ENCODE assay signal across 8 cellular contexts in genomic region chr11:63639195-63639832, GRCh38. TPM values are rescaled to one million over a fixed set of nuclear protein-coding genes. Genes with fewer than 3 reads are reported as not detected.
DNase-seq lines count a peak whose midpoint lies in the region; ATAC-seq, FAIRE-seq and TF ChIP-seq lines count a peak whose summit lies in the region.

No MANE protein-coding gene starts in this region.

- TF ChIP-seq EP300 in HepG2 (IDR thresholded peaks at IDR 0.05; ENCODE audit: low read depth in 2 of 2, low read length in 2 of 2) (no peak), HepG2 (CRISPR knock-in tag; IDR thresholded peaks at IDR 0.05; ENCODE audit: borderline replicate concordance) (no peak)

- no peak for FAIRE-seq in HepG2 (lab: Jason Lieb, UNC)

- BruUV-seq in HCT116 (replicated peaks; lab: Mats Ljungman, UMichigan) (no TSS peak), HepG2 (replicated peaks; lab: Mats Ljungman, UMichigan) (no TSS peak)

- H3K27ac ChIP-seq in HCT116 (ENCODE audit: low read depth, low read length) (no peak overlapping the region), HepG2 (ENCODE audit: extremely low read length, insufficient read depth, low read length) (no peak overlapping the region)
- no peak overlapping the region for H3K27ac ChIP-seq in effector memory CD4-positive, alpha-beta T cell (ENCODE audit: insufficient read depth, low read length, poor library complexity, severe bottlenecking)

- TF ChIP-seq POLR2A in HCT116 (IDR thresholded peaks at IDR 0.05; ENCODE audit: borderline replicate concordance, extremely low read depth, insufficient read depth, insufficient read length) (no peak), HepG2 (IDR thresholded peaks at IDR 0.05; ENCODE audit: insufficient read depth in 1 of 2, low read depth in 2 of 2, low read length in 2 of 2) (no peak)

- no peak overlapping the region for H3K4me3 ChIP-seq in AG10803 (ENCODE audit: low read length)
- no peak overlapping the region for H3K4me3 ChIP-seq in HCT116 (replicated peaks in 1 of 2; ENCODE audit: low read depth in 1 of 2, low read length in 2 of 2)
- no peak overlapping the region for H3K4me3 ChIP-seq in HepG2 (replicated peaks in 1 of 3; ENCODE audit: insufficient read depth in 1 of 3, low read depth in 2 of 3, low read length in 3 of 3)
- no peak overlapping the region for H3K4me3 ChIP-seq in effector memory CD4-positive, alpha-beta T cell (ENCODE audit: insufficient read depth, low read depth, low read length, poor library complexity, severe bottlenecking)

- TF ChIP-seq CTCF in AG10803 (conservative IDR thresholded peaks at IDR 0.05; ENCODE audit: low read length) (peak; percentile 52), HCT116 (IDR thresholded peaks at IDR 0.05 in 2 of 3, conservative IDR thresholded peaks at IDR 0.05 in 1 of 3; ENCODE audit: borderline replicate concordance in 1 of 3, insufficient read depth in 1 of 3, low read depth in 2 of 3, low read length in 2 of 3) (peak; percentile 5 to 54 (median 33); a peak in 3 of 6 replicates), HepG2 (CRISPR knock-in tag; IDR thresholded peaks at IDR 0.05) (peak; percentile 16; the same call in 1 of the 2 replicates)

- WGBS in HepG2 (ENCODE audit: low lambda C conversion rate) = 25% methylated on average over 4 of the region's 4 CpGs

- H3K9ac ChIP-seq in HCT116 (ENCODE audit: low read length) = no peak overlapping the region
- no peak overlapping the region for H3K9ac ChIP-seq in HepG2 (ENCODE audit: insufficient read depth, low read depth, low read length)

- H4K20me1 ChIP-seq in HCT116 (ENCODE audit: insufficient read depth) (no peaks in the 10 kb centered on the region), HepG2 (ENCODE audit: insufficient read depth, low read length) (no peaks in the 10 kb centered on the region; the same call in 1 of the 2 replicates)

- peaks cover 8 to 17% of the 10 kb centered on the region in 2 experiments; a peak in 1 of 4 replicates for H3K36me3 ChIP-seq in HCT116 (ENCODE audit: control insufficient read depth in 1 of 2, insufficient read depth in 2 of 2, low read length in 2 of 2)
- H3K36me3 ChIP-seq in HepG2 (replicated peaks in 1 of 2; ENCODE audit: control insufficient read depth in 1 of 2, insufficient read depth in 2 of 2, low read length in 2 of 2) = no peaks in the 10 kb centered on the region
- H3K36me3 ChIP-seq in effector memory CD4-positive, alpha-beta T cell (ENCODE audit: control insufficient read depth, insufficient read depth, low read length) = peaks cover 28% of the 10 kb centered on the region

- no peaks in the 10 kb centered on the region for H3K79me2 ChIP-seq in HCT116 (ENCODE audit: insufficient read depth, low read length)
- no peaks in the 10 kb centered on the region for H3K79me2 ChIP-seq in HepG2 (ENCODE audit: insufficient read depth, low read length)

- RAD21 ChIA-PET in HCT116 (lab: Charles Lee; ENCODE audit: low non-redundant PET in 1 of 2, low total read pairs in 2 of 2, uncharacterized antibody in 2 of 2, unreplicated experiment in 2 of 2) = no interaction called here

- in situ Hi-C loops in HepG2 (cut with HindIII; ENCODE audit: extremely low pct_ligation_motif_present, low pct_unique_long_range_greater_than_20kb) = loop anchor here (5.0 kb wide), 1 partner anchor 162 kb away; no protein-coding TSS in a partner anchor

- H2AFZ ChIP-seq in HCT116 (ENCODE audit: low read depth, low read length, poor library complexity, severe bottlenecking) (no peak overlapping the region), HepG2 (ENCODE audit: low read length) (no peak overlapping the region)

- CTCF ChIA-PET in HCT116 (lab: Charles Lee) = interaction anchor here (0.8 to 2.4 kb wide), 11 partner anchors 10 to 160 kb away, joined by 3 to 12 read pairs (median 4); partner anchors contain the start of gene RTN3
- CTCF ChIA-PET in HepG2 (lab: Yijun Ruan, JAX; ENCODE audit: low intra/inter-chr PET ratio, low total read pairs) = interaction anchor here (1.2 kb wide), 1 partner anchor 46 kb away, joined by 3 read pairs; no protein-coding TSS in a partner anchor

- DNase-seq in AG10803 (ENCODE audit: low read depth) (peak; percentile 64), HCT116 (ENCODE audit: low read depth, low spot score) (no peak), amniotic epithelial cell (ENCODE audit: low read depth) (peak; percentile 33), HepG2 (ENCODE audit: low spot score) (no peak), NCI-H345 treated with DMSO at 0.1 percent for 48 hours (lab: John Stamatoyannopoulos, UW; ENCODE audit: unreplicated experiment) (no peak), C1 segment of cervical spinal cord (lab: John Stamatoyannopoulos, UW) (no peak)
- no peak for DNase-seq in effector memory CD4-positive, alpha-beta T cell

- intact Hi-C loops in HCT116 (cut with micrococcal nuclease) (loop anchor here (2.0 to 10.0 kb wide), 3 partner anchors 99 to 512 kb away; no protein-coding TSS in a partner anchor), HepG2 (cut with micrococcal nuclease; ENCODE audit: unreplicated experiment) (loop anchor here (5.0 kb wide), 1 partner anchor 732 kb away; no protein-coding TSS in a partner anchor)

- H3K27me3 ChIP-seq in HCT116 (ENCODE audit: insufficient read depth, low read length) (no peaks in the 10 kb centered on the region), HepG2 (ENCODE audit: control insufficient read depth in 1 of 2, insufficient read depth in 2 of 2, low read length in 2 of 2) (no peaks in the 10 kb centered on the region)
- H3K27me3 ChIP-seq in effector memory CD4-positive, alpha-beta T cell (replicated peaks; ENCODE audit: control insufficient read depth, insufficient read depth, low read length, poor library complexity, severe bottlenecking) = no peaks in the 10 kb centered on the region

- ATAC-seq in HCT116 = no peak
- no peak for ATAC-seq in HepG2
- ATAC-seq in HG03378 (IDR thresholded peaks at IDR 0.05; ENCODE audit: unreplicated experiment) = no peak

- no peaks in the 10 kb centered on the region for H3K9me2 ChIP-seq in HCT116 (ENCODE audit: insufficient read depth)

- no peaks in the 10 kb centered on the region for H3K9me3 ChIP-seq in HCT116 (ENCODE audit: control insufficient read depth in 1 of 2, insufficient read depth in 1 of 2, low read depth in 1 of 2, low read length in 2 of 2)
- H3K9me3 ChIP-seq in HepG2 (ENCODE audit: low read length) = no peaks in the 10 kb centered on the region
- H3K9me3 ChIP-seq in effector memory CD4-positive, alpha-beta T cell (ENCODE audit: control insufficient read depth, low read length) = no peaks in the 10 kb centered on the region

- H3K4me1 ChIP-seq in HCT116 (ENCODE audit: control insufficient read depth in 1 of 2, insufficient read depth in 2 of 2, low read length in 2 of 2) (no peaks in the 10 kb centered on the region), HepG2 (ENCODE audit: insufficient read depth, low read length) (no peaks in the 10 kb centered on the region)
- H3K4me1 ChIP-seq in effector memory CD4-positive, alpha-beta T cell (ENCODE audit: control insufficient read depth, insufficient read depth, low read length, poor library complexity, severe bottlenecking) = no peaks in the 10 kb centered on the region

- TF ChIP-seq RAD21 in HCT116 (IDR thresholded peaks at IDR 0.05; ENCODE audit: low read depth) (peak; percentile 35; the same call in 1 of the 2 replicates), HepG2 (CRISPR knock-in tag; IDR thresholded peaks at IDR 0.05) (no peak)

- POLR2A ChIA-PET in HCT116 (lab: Charles Lee) (no interaction called here), HepG2 (lab: Yijun Ruan, JAX) (no interaction called here)

- H3K4me2 ChIP-seq in HCT116 (ENCODE audit: low read length) = no peak overlapping the region
- no peak overlapping the region for H3K4me2 ChIP-seq in HepG2 (ENCODE audit: low read depth, low read length)

RNA-seq across cellular contexts. Expression of gene PLAAT3, which starts 25.1 kb away (rescaled TPM):
- total RNA-seq in HCT116 (2021; ENCODE audit: unreplicated experiment) (31.1 TPM), HepG2 (2016; rRNA removed; fragmentation: Illumina TruSeq; extraction: Trizol) (9.3 and 10.2 TPM in 2 replicates)
- polyA plus RNA-seq in HCT116 (2012) = 31.2 and 35.1 TPM in 2 replicates
- 3.6 and 6.6 TPM in 2 replicates for total RNA-seq in HepG2 (2016; cell fraction: cytosol; rRNA removed; fragmentation: Illumina TruSeq; extraction: Trizol; ENCODE audit: low read depth)
- 7.3 and 9.9 TPM in 2 replicates for total RNA-seq in HepG2 (2016; cell fraction: insoluble cytoplasmic fraction; rRNA removed; fragmentation: Illumina TruSeq; extraction: Trizol)
- total RNA-seq in HepG2 (2016; cell fraction: membrane; rRNA removed; fragmentation: Illumina TruSeq; extraction: Trizol) = 4.8 and 8.0 TPM in 2 replicates
- total RNA-seq in HepG2 (2016; cell fraction: nucleus; rRNA removed; fragmentation: Illumina TruSeq; extraction: Trizol) = 2.6 and 3.3 TPM in 2 replicates
- polyA plus RNA-seq in HepG2 (2011; rRNA removed) = 16.4 and 17.2 TPM in 2 replicates
- 235 and 350 TPM in 2 replicates for polyA plus RNA-seq in HepG2 (2011; cell fraction: cytosol; rRNA removed)
- 17.6 and 47.1 TPM in 2 replicates for polyA plus RNA-seq in HepG2 (2011; cell fraction: nucleus; rRNA removed)
- 9.6 and 14.5 TPM in 2 replicates for polyA plus RNA-seq in HepG2 (2012)
- polyA plus RNA-seq in HepG2 (2016; cell fraction: cytosol; fragmentation: Illumina TruSeq; extraction: Trizol; ENCODE audit: low read depth) = 6.6 and 11.3 TPM in 2 replicates
- 13.9 and 14.7 TPM in 2 replicates for polyA plus RNA-seq in HepG2 (2016; cell fraction: insoluble cytoplasmic fraction; fragmentation: Illumina TruSeq; extraction: Trizol; ENCODE audit: low read depth)
- polyA plus RNA-seq in HepG2 (2016; cell fraction: membrane; fragmentation: Illumina TruSeq; extraction: Trizol; ENCODE audit: low read depth) = 7.9 and 11.4 TPM in 2 replicates
- polyA plus RNA-seq in HepG2 (2016; cell fraction: nucleus; fragmentation: Illumina TruSeq; extraction: Trizol; ENCODE audit: insufficient read depth, low read depth) = 6.0 and 6.3 TPM in 2 replicates
- 18.0 and 61.6 TPM in 2 replicates for polyA minus RNA-seq in HepG2 (2011; rRNA and poly(A)+ RNA removed; ENCODE audit: low replicate concordance)
- 4.5 and 6.8 TPM in 2 replicates for polyA minus RNA-seq in HepG2 (2011; cell fraction: cytosol; rRNA and poly(A)+ RNA removed)
- polyA minus RNA-seq in HepG2 (2011; cell fraction: nucleus; rRNA and poly(A)+ RNA removed) = 3.5 and 3.7 TPM in 2 replicates

RNA-seq across cellular contexts. Expression of gene ATL3, which starts 31.9 kb away (rescaled TPM):
- total RNA-seq in HCT116 (2021; ENCODE audit: unreplicated experiment) = 32.3 TPM
- polyA plus RNA-seq in HCT116 (2012) = 9.6 and 11.4 TPM in 2 replicates
- not detected in 2 replicates for total RNA-seq in HepG2 (2016; rRNA removed; fragmentation: Illumina TruSeq; extraction: Trizol)
- total RNA-seq in HepG2 (2016; cell fraction: cytosol; rRNA removed; fragmentation: Illumina TruSeq; extraction: Trizol; ENCODE audit: low read depth) = not detected in 2 replicates
- not detected in 2 replicates for total RNA-seq in HepG2 (2016; cell fraction: insoluble cytoplasmic fraction; rRNA removed; fragmentation: Illumina TruSeq; extraction: Trizol)
- not detected in 2 replicates for total RNA-seq in HepG2 (2016; cell fraction: membrane; rRNA removed; fragmentation: Illumina TruSeq; extraction: Trizol)
- total RNA-seq in HepG2 (2016; cell fraction: nucleus; rRNA removed; fragmentation: Illumina TruSeq; extraction: Trizol) = not detected in 2 replicates
- not detected in 2 replicates for polyA plus RNA-seq in HepG2 (2011; rRNA removed)
- polyA plus RNA-seq in HepG2 (2011; cell fraction: cytosol; rRNA removed) = 0.01 and 0.03 TPM in 2 replicates
- polyA plus RNA-seq in HepG2 (2011; cell fraction: nucleus; rRNA removed) = not detected in 2 replicates
- 0.05 and 0.08 TPM in 2 replicates for polyA plus RNA-seq in HepG2 (2012)
- not detected in 2 replicates for polyA plus RNA-seq in HepG2 (2016; cell fraction: cytosol; fragmentation: Illumina TruSeq; extraction: Trizol; ENCODE audit: low read depth)
- not detected in 2 replicates for polyA plus RNA-seq in HepG2 (2016; cell fraction: insoluble cytoplasmic fraction; fragmentation: Illumina TruSeq; extraction: Trizol; ENCODE audit: low read depth)
- polyA plus RNA-seq in HepG2 (2016; cell fraction: membrane; fragmentation: Illumina TruSeq; extraction: Trizol; ENCODE audit: low read depth) = not detected in 2 replicates
- not detected in 2 replicates for polyA plus RNA-seq in HepG2 (2016; cell fraction: nucleus; fragmentation: Illumina TruSeq; extraction: Trizol; ENCODE audit: insufficient read depth, low read depth)
- polyA minus RNA-seq in HepG2 (2011; rRNA and poly(A)+ RNA removed; ENCODE audit: low replicate concordance) = 0.14 and 84.0 TPM in 2 replicates
- 0.20 and 0.26 TPM in 2 replicates for polyA minus RNA-seq in HepG2 (2011; cell fraction: cytosol; rRNA and poly(A)+ RNA removed)
- polyA minus RNA-seq in HepG2 (2011; cell fraction: nucleus; rRNA and poly(A)+ RNA removed) = 0.12 and 0.26 TPM in 2 replicates

RNA-seq across cellular contexts. Expression of gene RTN3, which starts 42.0 kb away (rescaled TPM):
- total RNA-seq in HCT116 (2021; ENCODE audit: unreplicated experiment) = 95.0 TPM
- 91.4 and 94.4 TPM in 2 replicates for polyA plus RNA-seq in HCT116 (2012)
- total RNA-seq in HepG2 (2016; rRNA removed; fragmentation: Illumina TruSeq; extraction: Trizol) = 25.3 and 32.2 TPM in 2 replicates
- 6.0 and 7.1 TPM in 2 replicates for total RNA-seq in HepG2 (2016; cell fraction: cytosol; rRNA removed; fragmentation: Illumina TruSeq; extraction: Trizol; ENCODE audit: low read depth)
- 24.1 and 33.0 TPM in 2 replicates for total RNA-seq in HepG2 (2016; cell fraction: insoluble cytoplasmic fraction; rRNA removed; fragmentation: Illumina TruSeq; extraction: Trizol)
- total RNA-seq in HepG2 (2016; cell fraction: membrane; rRNA removed; fragmentation: Illumina TruSeq; extraction: Trizol) = 18.8 and 21.8 TPM in 2 replicates
- 37.5 and 48.5 TPM in 2 replicates for total RNA-seq in HepG2 (2016; cell fraction: nucleus; rRNA removed; fragmentation: Illumina TruSeq; extraction: Trizol)
- polyA plus RNA-seq in HepG2 (2011; rRNA removed) = 40.9 and 41.1 TPM in 2 replicates
- 27.7 and 44.5 TPM in 2 replicates for polyA plus RNA-seq in HepG2 (2011; cell fraction: cytosol; rRNA removed)
- 13.5 and 18.5 TPM in 2 replicates for polyA plus RNA-seq in HepG2 (2011; cell fraction: nucleus; rRNA removed)
- polyA plus RNA-seq in HepG2 (2012) = 63.0 and 66.0 TPM in 2 replicates
- 11.5 and 12.5 TPM in 2 replicates for polyA plus RNA-seq in HepG2 (2016; cell fraction: cytosol; fragmentation: Illumina TruSeq; extraction: Trizol; ENCODE audit: low read depth)
- polyA plus RNA-seq in HepG2 (2016; cell fraction: insoluble cytoplasmic fraction; fragmentation: Illumina TruSeq; extraction: Trizol; ENCODE audit: low read depth) = 44.2 and 48.6 TPM in 2 replicates
- 24.5 and 24.9 TPM in 2 replicates for polyA plus RNA-seq in HepG2 (2016; cell fraction: membrane; fragmentation: Illumina TruSeq; extraction: Trizol; ENCODE audit: low read depth)
- 94.3 and 102 TPM in 2 replicates for polyA plus RNA-seq in HepG2 (2016; cell fraction: nucleus; fragmentation: Illumina TruSeq; extraction: Trizol; ENCODE audit: insufficient read depth, low read depth)
- 63.3 and 204 TPM in 2 replicates for polyA minus RNA-seq in HepG2 (2011; rRNA and poly(A)+ RNA removed; ENCODE audit: low replicate concordance)
- 40.9 and 50.4 TPM in 2 replicates for polyA minus RNA-seq in HepG2 (2011; cell fraction: cytosol; rRNA and poly(A)+ RNA removed)
- polyA minus RNA-seq in HepG2 (2011; cell fraction: nucleus; rRNA and poly(A)+ RNA removed) = 16.9 and 23.7 TPM in 2 replicates

Comparison
In these comparisons a context has a peak if more than half of its experiments do, and no peak if none do; other contexts are left out.
1. DNase-seq: peak in AG10803 (single experiment) and amniotic epithelial cell (single experiment); none in HCT116 (single experiment), HepG2 (single experiment), NCI-H345 treated with DMSO at 0.1 percent for 48 hours (single experiment), effector memory CD4-positive, alpha-beta T cell (0 of 3) and C1 segment of cervical spinal cord (0 of 14).
2. RNA of gene ATL3, which starts 31.9 kb away (total RNA-seq): 32.3 TPM in HCT116 (single experiment); not detected in HepG2; every median in the first group is over 10 times any median in the second.
3. Peak in every context shown above with its lines, with median percentiles within 50 percentile points of each other: CTCF ChIP-seq.